In the genomic region with DNA sequence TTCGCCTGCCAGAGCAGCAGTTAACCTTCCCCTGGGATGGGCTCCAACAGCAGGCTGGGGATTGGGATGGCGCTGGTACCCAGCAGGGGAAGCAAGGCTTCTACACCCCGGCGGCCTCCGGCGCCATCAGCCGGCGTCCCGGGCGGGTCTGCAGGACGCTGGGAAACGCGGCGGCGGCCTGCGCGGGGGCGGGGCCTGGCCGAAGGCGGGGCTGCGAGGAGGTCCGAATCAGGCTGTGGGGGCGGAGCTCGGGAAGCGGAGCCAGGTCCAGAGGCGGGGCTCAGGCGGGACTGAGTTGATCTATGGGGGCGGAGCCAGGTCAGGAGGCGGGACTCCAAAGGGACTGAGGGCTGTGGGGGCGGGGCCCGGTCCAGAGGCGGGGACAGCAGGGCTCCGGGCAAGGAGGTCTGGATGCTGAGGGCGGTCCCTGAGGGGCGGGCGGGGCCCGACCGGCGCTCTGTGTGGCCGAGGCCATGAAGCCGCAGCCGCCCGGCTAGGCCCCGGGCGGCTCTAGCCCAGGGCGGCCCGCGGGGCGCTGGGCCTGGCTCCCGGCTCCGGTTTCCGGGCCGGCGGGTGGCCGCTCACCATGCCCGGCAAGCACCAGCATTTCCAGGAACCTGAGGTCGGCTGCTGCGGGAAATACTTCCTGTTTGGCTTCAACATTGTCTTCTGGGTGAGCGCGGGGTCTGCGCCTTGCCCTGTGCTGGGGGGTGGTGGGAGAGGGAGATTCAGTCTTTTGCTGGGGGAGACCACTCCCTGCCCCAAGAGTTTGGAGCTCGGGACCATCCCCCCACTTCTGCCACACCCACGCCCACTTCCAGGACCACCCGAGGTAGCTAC, we compare ENCODE assay signal across 8 cellular contexts. TPM values are rescaled to one million over a fixed set of nuclear protein-coding genes. Genes with fewer than 3 reads are reported as not detected.
DNase-seq lines count a peak whose midpoint lies in the region; ATAC-seq and TF ChIP-seq lines count a peak whose summit lies in the region.

TSS of gene TSPAN17 (plus strand) at position 455 of the 840 bp plus-strand sequence. CDS start at position 587, 132 bp downstream.

- H3K4me3 Mint-ChIP-seq in CD4-positive, alpha-beta T cell, result peak within 1 kb of the TSS; percentile 93
- peak within 1 kb of the TSS; percentile 86 for H3K4me3 Mint-ChIP-seq in activated CD4-positive, alpha-beta memory T cell treated with anti-CD3 and anti-CD28 coated beads for 36 hours

- H3K9me3 Mint-ChIP-seq in CD4-positive, alpha-beta T cell, result no peaks in the 10 kb centered on the region
- no peaks in the 10 kb centered on the region for H3K9me3 Mint-ChIP-seq in activated CD4-positive, alpha-beta memory T cell treated with anti-CD3 and anti-CD28 coated beads for 36 hours

- H3K36me3 Mint-ChIP-seq in CD4-positive, alpha-beta T cell (ENCODE audit: low read depth), result no peaks in the 10 kb centered on the region
- H3K36me3 Mint-ChIP-seq in activated CD4-positive, alpha-beta memory T cell treated with anti-CD3 and anti-CD28 coated beads for 36 hours, result peaks cover 4% of the 10 kb centered on the region

- H3K4me1 ChIP-seq in right lobe of liver, result peaks cover 0 to 10% (median 3%) of the 10 kb centered on the region in 4 donors

- DNase-seq in CD4-positive, alpha-beta T cell, result peak; percentile 91 to 100 (median 98)
- peak; percentile 98 for DNase-seq in HK-2 (ENCODE audit: unreplicated experiment)
- peak; percentile 89 for DNase-seq in NCI-H82 treated with DMSO at 0.1 percent for 48 hours (lab: John Stamatoyannopoulos, UW; ENCODE audit: unreplicated experiment)
- peak; percentile 100 for DNase-seq in activated CD4-positive, alpha-beta memory T cell treated with anti-CD3 and anti-CD28 coated beads for 36 hours
- DNase-seq in dorsolateral prefrontal cortex, result peak; percentile 99 to 100 (median 100)
- DNase-seq in right lobe of liver, result peak; percentile 100
- DNase-seq in stimulated activated CD4-positive, alpha-beta T cell treated with anti-CD3 and anti-CD28 coated beads, Interleukin-4, amount 100 ng/mL, for 4 hours, result peak; percentile 94 to 99

- H3K9me3 ChIP-seq in CD4-positive, alpha-beta T cell (ENCODE audit: control insufficient read depth, low read length), result no peaks in the 10 kb centered on the region
- no peaks in the 10 kb centered on the region for H3K9me3 ChIP-seq in right lobe of liver

- WGBS in right lobe of liver (ENCODE audit: insufficient coverage, low coverage, low lambda C conversion rate, missing lambda C conversion rate), result 0% methylated on average over 12 of the region's 64 CpGs

- peaks cover 58% of the 10 kb centered on the region for H3K4me1 Mint-ChIP-seq in CD4-positive, alpha-beta T cell (ENCODE audit: low read depth)
- H3K4me1 Mint-ChIP-seq in activated CD4-positive, alpha-beta memory T cell treated with anti-CD3 and anti-CD28 coated beads for 36 hours (ENCODE audit: low read depth), result peaks cover 48% of the 10 kb centered on the region

- peak; percentile 69 for TF ChIP-seq POLR2A in right lobe of liver (IDR thresholded peaks at IDR 0.05)

- H3K36me3 ChIP-seq in right lobe of liver, result no peaks in the 10 kb centered on the region

- ATAC-seq in CD4-positive, alpha-beta T cell (ENCODE audit: poor library complexity), result peak; percentile 90
- ATAC-seq in GM19452 (IDR thresholded peaks at IDR 0.05; ENCODE audit: unreplicated experiment) (peak; percentile 96), right lobe of liver (peak; percentile 96 to 98 (median 98))

- H3K27me3 ChIP-seq in CD4-positive, alpha-beta T cell (ENCODE audit: control insufficient read depth, insufficient read depth, low read length), result no peaks in the 10 kb centered on the region
- no peaks in the 10 kb centered on the region for H3K27me3 ChIP-seq in dorsolateral prefrontal cortex
- no peaks in the 10 kb centered on the region for H3K27me3 ChIP-seq in right lobe of liver

- peak within 1 kb of the TSS; percentile 76 for H3K27ac Mint-ChIP-seq in CD4-positive, alpha-beta T cell
- H3K27ac Mint-ChIP-seq in activated CD4-positive, alpha-beta memory T cell treated with anti-CD3 and anti-CD28 coated beads for 36 hours, result peak within 1 kb of the TSS; percentile 85

- peak within 1 kb of the TSS; percentile 66 to 91 (median 80) for H3K4me3 ChIP-seq in dorsolateral prefrontal cortex
- H3K4me3 ChIP-seq in right lobe of liver, result peak within 1 kb of the TSS; percentile 72 to 89 (median 74)

- CTCF ChIA-PET in CD4-positive, alpha-beta T cell (lab: Charles Lee), result interaction anchor here (0.5 to 4.3 kb wide), 8 partner anchors 9 to 231 kb away, joined by 3 to 43 read pairs (median 5); partner anchors contain the start of genes CLTB and FAF2
- CTCF ChIA-PET in activated CD4-positive, alpha-beta memory T cell treated with anti-CD3 and anti-CD28 coated beads for 36 hours (lab: Charles Lee), result interaction anchor here (0.6 to 8.9 kb wide), 12 partner anchors 10 to 360 kb away, joined by 3 to 65 read pairs (median 4); partner anchors contain the start of genes EIF4E1B, FAF2 and SNCB

- intact Hi-C loops in CD4-positive, alpha-beta T cell (cut with DNase I, micrococcal nuclease), result loop anchor here in 1 of 2 experiments (2.0 to 10.0 kb wide), 5 partner anchors 34 to 1558 kb away; partner anchors contain the start of genes FAF2, HNRNPAB and UIMC1
- intact Hi-C loops in activated CD4-positive, alpha-beta memory T cell treated with anti-CD3 and anti-CD28 coated beads for 36 hours (cut with micrococcal nuclease), result loop anchor here (1.0 to 5.0 kb wide), 2 partner anchors 50 to 110 kb away; partner anchors contain the start of gene RNF44
- intact Hi-C loops in dorsolateral prefrontal cortex (cut with DNase I), result loop anchor here (5.0 to 10.0 kb wide), 7 partner anchors 35 to 232 kb away; partner anchors contain the start of genes CLTB (in 2 of the 2), FAF2 (in 1 of the 2), GPRIN1 (in 1 of the 2) and RNF44 (in 1 of the 2)
- intact Hi-C loops in right lobe of liver (cut with DNase I), result no loop called here

- peak within 1 kb of the TSS; percentile 65 for H3K27ac ChIP-seq in CD4-positive, alpha-beta T cell (ENCODE audit: low read depth, low read length)
- peak within 1 kb of the TSS in 55 of 59 donors; percentile 39 to 90 (median 80) for H3K27ac ChIP-seq in dorsolateral prefrontal cortex
- H3K27ac ChIP-seq in right lobe of liver, result peak within 1 kb of the TSS in 2 of 3 donors; percentile 33 to 57

- POLR2A ChIA-PET in CD4-positive, alpha-beta T cell (lab: Charles Lee), result interaction anchor here (0.6 to 4.4 kb wide), 14 partner anchors 12 to 656 kb away, joined by 3 to 52 read pairs (median 4); partner anchors contain the start of genes EIF4E1B, HIGD2A, KIAA1191 and NOP16
- POLR2A ChIA-PET in activated CD4-positive, alpha-beta memory T cell treated with anti-CD3 and anti-CD28 coated beads for 36 hours (lab: Charles Lee), result interaction anchor here (0.5 to 1.7 kb wide), 6 partner anchors 14 to 428 kb away, joined by 3 to 8 read pairs (median 4); partner anchors contain the start of genes EIF4E1B, RNF44 and SNCB

- H3K27me3 Mint-ChIP-seq in CD4-positive, alpha-beta T cell, result no peaks in the 10 kb centered on the region
- no peaks in the 10 kb centered on the region for H3K27me3 Mint-ChIP-seq in activated CD4-positive, alpha-beta memory T cell treated with anti-CD3 and anti-CD28 coated beads for 36 hours

- no peak for TF ChIP-seq CTCF in CD4-positive, alpha-beta T cell (IDR thresholded peaks at IDR 0.05)
- TF ChIP-seq CTCF in dorsolateral prefrontal cortex (IDR thresholded peaks at IDR 0.05 in 54 of 56, conservative IDR thresholded peaks at IDR 0.05 in 2 of 56; ENCODE audit: low read depth in 1 of 56, partially characterized antibody in 56 of 56) (peak in 54 of 56 donors; percentile 18 to 71 (median 47)), right lobe of liver (IDR thresholded peaks at IDR 0.05) (peak in 3 of 4 donors; percentile 16 to 35 (median 31))

RNA-seq across cellular contexts. Expression of gene TSPAN17, which starts in this region (rescaled TPM):
- 1 to 10 TPM; 7.8 to 7.9 TPM for total RNA-seq in CD4-positive, alpha-beta T cell
- total RNA-seq in activated CD4-positive, alpha-beta memory T cell treated with anti-CD3 and anti-CD28 coated beads for 36 hours, result 10 to 100 TPM; 25.2 to 25.3 TPM
- 10 to 100 TPM; 13.7 to 59.5 (median 32.9) TPM for total RNA-seq in dorsolateral prefrontal cortex
- 10 to 100 TPM; 10.9 to 20.8 (median 13.6) TPM for total RNA-seq in right lobe of liver

Comparison
In these comparisons a context has a peak if more than half of its experiments do, and no peak if none do; other contexts are left out.
1. Peak in every context shown above with its lines: DNase-seq, ATAC-seq, H3K4me3 ChIP-seq and H3K27ac ChIP-seq.
2. intact Hi-C loops: an anchor here in activated CD4-positive, alpha-beta memory T cell treated with anti-CD3 and anti-CD28 coated beads for 36 hours (1.0 to 5.0 kb wide) and dorsolateral prefrontal cortex (5.0 to 10.0 kb wide); none called in right lobe of liver.